Comparison of ENCODE assay signal across 8 cellular contexts in the genomic region with DNA sequence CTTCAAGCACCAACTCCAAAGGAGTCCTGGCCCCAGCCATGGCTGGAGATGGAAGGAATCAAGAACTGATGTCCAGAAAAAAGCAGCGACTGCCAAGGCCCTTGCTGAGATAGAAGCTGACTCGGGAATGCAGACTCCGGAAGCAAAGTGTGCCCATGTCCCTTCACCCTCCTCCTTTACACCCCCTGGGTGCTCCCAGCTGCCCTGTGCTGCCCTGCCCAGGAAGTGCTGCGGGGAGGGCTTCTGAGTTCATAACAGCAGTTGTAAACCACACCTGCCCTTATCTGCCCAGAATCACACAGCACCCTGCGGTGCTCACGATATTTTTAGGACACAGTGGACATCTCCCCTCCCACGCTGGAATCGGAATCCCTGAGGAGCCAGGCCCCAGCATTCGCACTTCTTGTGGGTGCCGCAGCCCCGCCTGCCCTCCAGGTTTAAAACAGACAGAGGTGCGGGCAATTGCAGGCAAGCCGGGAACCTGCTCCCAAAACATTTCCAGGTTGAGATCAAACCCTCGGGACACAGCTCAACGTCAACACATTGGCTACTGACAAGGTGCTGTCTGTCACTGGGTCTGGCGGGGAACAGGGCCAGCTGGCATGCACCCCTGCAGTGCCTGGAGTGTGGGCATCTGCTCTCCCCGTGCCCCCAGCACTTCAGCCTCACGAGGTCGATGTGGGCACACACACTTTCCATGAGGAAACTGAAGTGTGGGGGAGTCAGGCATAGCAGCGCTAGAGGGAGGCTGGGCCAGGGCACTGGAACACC. TPM values are rescaled to one million over a fixed set of nuclear protein-coding genes. Genes with fewer than 3 reads are reported as not detected.
DNase-seq lines count a peak whose midpoint lies in the region; ATAC-seq, FAIRE-seq and TF ChIP-seq lines count a peak whose summit lies in the region.

No MANE protein-coding gene starts in this region.

- H3K4me3 ChIP-seq in CD8-positive, alpha-beta memory T cell (ENCODE audit: low read length) = no peak overlapping the region
- H3K4me3 ChIP-seq in NB4 (ENCODE audit: low read depth, low read length) = peak overlapping the region; percentile 11
- no peak overlapping the region for H3K4me3 ChIP-seq in GM12878
- H3K4me3 ChIP-seq in WERI-Rb-1 (ENCODE audit: low read depth, low read length) = no peak overlapping the region

- no peak overlapping the region for H2AFZ ChIP-seq in GM12878 (ENCODE audit: control insufficient read depth, low read depth, low read length)

- H3K9ac ChIP-seq in GM12878 (ENCODE audit: control insufficient read depth, insufficient read depth, low read length) = no peak overlapping the region

- no peak for TF ChIP-seq POLR2A in NB4 (IDR thresholded peaks at IDR 0.05; ENCODE audit: extremely low read depth, insufficient read length)
- no peak for TF ChIP-seq POLR2A in GM12878 (IDR thresholded peaks at IDR 0.05; ENCODE audit: low read depth, low read length)

- H3K4me1 Mint-ChIP-seq in CD8-positive, alpha-beta memory T cell = peaks cover 21 to 32% (median 24%) of the 10 kb centered on the region in 3 donors

- peak in 1 of 5 donors; percentile 20 for DNase-seq in CD8-positive, alpha-beta memory T cell
- DNase-seq in NB4 (ENCODE audit: low read depth) = peak; percentile 87
- no peak for DNase-seq in GM12878 (ENCODE audit: low read depth, low spot score)
- DNase-seq in myocyte (ENCODE audit: low read depth) = peak; percentile 77
- no peak for DNase-seq in NCI-H2227 (lab: John Stamatoyannopoulos, UW; ENCODE audit: unreplicated experiment)
- DNase-seq in AG20443 (ENCODE audit: low spot score) = no peak
- DNase-seq in WERI-Rb-1 = no peak

- ATAC-seq in GM12878 (no peak), HG03520 (IDR thresholded peaks at IDR 0.05; ENCODE audit: unreplicated experiment) (no peak)

- H3K36me3 ChIP-seq in CD8-positive, alpha-beta memory T cell (ENCODE audit: insufficient read depth, low read length) = no peaks in the 10 kb centered on the region
- H3K36me3 ChIP-seq in GM12878 (ENCODE audit: control insufficient read depth in 2 of 2, insufficient read depth in 2 of 2, low read length in 1 of 2) (peaks cover 2 to 5% of the 10 kb centered on the region in 2 experiments; a peak in 2 of 4 replicates), WERI-Rb-1 (no peaks in the 10 kb centered on the region)

- no peak overlapping the region for H3K4me2 ChIP-seq in GM12878 (ENCODE audit: control insufficient read depth, insufficient read depth)

- no TSS peak for BruUV-seq in GM12878 (replicated peaks; lab: Mats Ljungman, UMichigan)

- intact Hi-C loops in GM12878 (cut with micrococcal nuclease; ENCODE audit: unreplicated experiment) = loop anchor here (1.0 to 5.0 kb wide), 2 partner anchors 52 to 68 kb away; no protein-coding TSS in a partner anchor

- TF ChIP-seq CTCF in NB4 (IDR thresholded peaks at IDR 0.05; ENCODE audit: low read depth, low read length) = no peak
- TF ChIP-seq CTCF in GM12878 (IDR thresholded peaks at IDR 0.05 in 2 of 3, conservative IDR thresholded peaks at IDR 0.05 in 1 of 3; ENCODE audit: control insufficient read depth in 2 of 3, extremely low read depth in 1 of 3, insufficient read depth in 1 of 3, low read depth in 3 of 3, low read length in 3 of 3) = no peak
- no peak for TF ChIP-seq CTCF in WERI-Rb-1 (IDR thresholded peaks at IDR 0.05; ENCODE audit: low read depth, low read length)

- H3K27ac ChIP-seq in CD8-positive, alpha-beta memory T cell (ENCODE audit: low read depth, low read length) = no peak overlapping the region
- H3K27ac ChIP-seq in GM12878 (ENCODE audit: control insufficient read depth, insufficient read depth) = no peak overlapping the region
- H3K27ac ChIP-seq in WERI-Rb-1 = no peak overlapping the region

- H3K9me3 ChIP-seq in CD8-positive, alpha-beta memory T cell (ENCODE audit: low read length) = no peaks in the 10 kb centered on the region
- H3K9me3 ChIP-seq in GM12878 (replicated peaks; ENCODE audit: control insufficient read depth, insufficient read depth, low read length) (no peaks in the 10 kb centered on the region), WERI-Rb-1 (ENCODE audit: severe bottlenecking) (no peaks in the 10 kb centered on the region)

- FAIRE-seq in GM12878 (lab: Jason Lieb, UNC) = no peak

- peak overlapping the region in 6 of 7 donors; percentile 36 to 82 (median 62) for H3K4me3 Mint-ChIP-seq in CD8-positive, alpha-beta memory T cell

- H3K79me2 ChIP-seq in GM12878 (ENCODE audit: control insufficient read depth, insufficient read depth, low read length) = no peaks in the 10 kb centered on the region

- H3K27me3 ChIP-seq in CD8-positive, alpha-beta memory T cell (ENCODE audit: insufficient read depth, low read length, poor library complexity, severe bottlenecking) = no peaks in the 10 kb centered on the region
- no peaks in the 10 kb centered on the region for H3K27me3 ChIP-seq in GM12878 (replicated peaks in 1 of 2; ENCODE audit: control insufficient read depth in 2 of 2, insufficient read depth in 2 of 2, low read length in 1 of 2)
- no peaks in the 10 kb centered on the region for H3K27me3 ChIP-seq in WERI-Rb-1 (ENCODE audit: insufficient read depth, low read depth, severe bottlenecking)

- no peak for TF ChIP-seq EP300 in GM12878 (IDR thresholded peaks at IDR 0.05; ENCODE audit: borderline replicate concordance in 1 of 2, control insufficient read depth in 1 of 2, low read depth in 2 of 2, low read length in 2 of 2)

- no peak for TF ChIP-seq RAD21 in GM12878 (IDR thresholded peaks at IDR 0.05; ENCODE audit: insufficient read depth, low read depth, low read length)

- peak overlapping the region in 4 of 8 donors; percentile 44 to 72 (median 56) for H3K27ac Mint-ChIP-seq in CD8-positive, alpha-beta memory T cell

- peaks cover 0 to 2% (median 0%) of the 10 kb centered on the region in 3 donors for H3K36me3 Mint-ChIP-seq in CD8-positive, alpha-beta memory T cell

- no peaks in the 10 kb centered on the region for H4K20me1 ChIP-seq in GM12878 (ENCODE audit: control insufficient read depth, insufficient read depth)

- H3K4me1 ChIP-seq in CD8-positive, alpha-beta memory T cell (ENCODE audit: insufficient read depth, low read length) = peaks cover 19% of the 10 kb centered on the region
- H3K4me1 ChIP-seq in GM12878 (ENCODE audit: control insufficient read depth, insufficient read depth, low read length) = peaks cover 18% of the 10 kb centered on the region

- in situ Hi-C loops in GM12878 (cut with MboI) = no loop called here

- H3K27me3 Mint-ChIP-seq in CD8-positive, alpha-beta memory T cell = peaks cover 0 to 3% of the 10 kb centered on the region in 2 donors

- SMC1A ChIA-PET in GM12878 (lab: Charles Lee; ENCODE audit: uncharacterized antibody, unreplicated experiment) = interaction anchor here (1.4 to 5.9 kb wide), 5 partner anchors 11 to 70 kb away, joined by 4 to 38 read pairs (median 10); a partner anchor contains a TSS

- POLR2A ChIA-PET in CD8-positive, alpha-beta memory T cell (lab: Charles Lee) = no interaction called here
- POLR2A ChIA-PET in GM12878 (lab: Charles Lee) = no interaction called here

- no peaks in the 10 kb centered on the region for H3K9me3 Mint-ChIP-seq in CD8-positive, alpha-beta memory T cell

- 58% methylated on average over 20 of the region's 20 CpGs for WGBS in GM12878 (ENCODE audit: insufficient coverage, insufficient replicate concordance, low lambda C conversion rate, missing lambda C conversion rate)

- RAD21 ChIA-PET in GM12878 (lab: Charles Lee; ENCODE audit: unreplicated experiment) = interaction anchor here (1.6 to 3.2 kb wide), 3 partner anchors 9 to 69 kb away, joined by 4 to 28 read pairs (median 10); no protein-coding TSS in a partner anchor

- CTCF ChIA-PET in CD8-positive, alpha-beta memory T cell (lab: Charles Lee) = no interaction called here
- CTCF ChIA-PET in GM12878 (lab: Yijun Ruan, JAX) = interaction anchor here (1.2 to 3.7 kb wide), 9 partner anchors 8 to 81 kb away, joined by 3 to 55 read pairs (median 7); no protein-coding TSS in a partner anchor

TF ChIP-seq in GM12878, 131 proteins besides CTCF, POLR2A, EP300 and RAD21:
- TF ChIP-seq CREM (IDR thresholded peaks at IDR 0.05; ENCODE audit: low read depth) = no peak
- no peak for TF ChIP-seq BHLHE40 (IDR thresholded peaks at IDR 0.05; ENCODE audit: borderline replicate concordance in 1 of 2, low read depth in 2 of 2, low read length in 1 of 2)
- TF ChIP-seq ASH2L (IDR thresholded peaks at IDR 0.05; ENCODE audit: borderline replicate concordance, low read depth) = no peak
- TF ChIP-seq FOXM1 (IDR thresholded peaks at IDR 0.05; ENCODE audit: low read depth, low read length) = no peak
- no peak for TF ChIP-seq MXI1 (IDR thresholded peaks at IDR 0.05; ENCODE audit: low read depth, low read length)
- no peak for TF ChIP-seq ZNF24 (IDR thresholded peaks at IDR 0.05)
- peak; percentile 31; the same call in 1 of the 2 replicates for TF ChIP-seq RUNX3 (IDR thresholded peaks at IDR 0.05; ENCODE audit: low read length)
TF ChIP-seq in GM12878: peak in this region for 1.

RNA-seq across cellular contexts. Expression of a gene that starts 36.9 kb away (rescaled TPM):
- 1 to 10 TPM in 1 of 2 experiments, under 1 TPM in 1; 0.84 to 1.2 TPM for total RNA-seq in CD8-positive, alpha-beta memory T cell
- polyA plus RNA-seq in CD8-positive, alpha-beta memory T cell = 2.7 TPM
- total RNA-seq in GM12878 (2013; cell fraction: nucleolus; rRNA removed) = 24.9 and 25.2 TPM in 2 replicates
- total RNA-seq in GM12878 (2014; rRNA removed) (14.6 and 18.2 TPM in 2 replicates), GM12878 (2014; rRNA removed; fragmentation: Illumina TruSeq; extraction: Trizol) (7.8 and 8.7 TPM in 2 replicates), GM12878 (2021) (13.1 and 13.6 TPM in 2 replicates), myocyte (0.29 and 0.47 TPM in 2 replicates)
- polyA plus RNA-seq in GM12878 (2011; ENCODE audit: low read depth) = 12.5 TPM
- polyA plus RNA-seq in GM12878 (2011; rRNA removed) (24.8 and 33.1 TPM in 2 replicates), GM12878 (2014; fragmentation: Illumina TruSeq; extraction: Trizol) (5.0 and 7.2 TPM in 2 replicates), GM12878 (2014; fragmentation: Nextera tagmentation; extraction: Ambion mirVana) (1 to 10 TPM in 1 of 2 experiments, under 1 TPM in 1; 0.48 to 2.1 TPM), GM12878 (2014; rRNA removed) (14.7 and 14.8 TPM in 2 replicates), GM12878 (2016; fragmentation: Nextera tagmentation; extraction: Ambion mirVana) (10 to 100 TPM in 1 of 2 experiments, 1 to 10 TPM in 1; 8.4 to 10.6 TPM)
- polyA plus RNA-seq in GM12878 (2011; cell fraction: cytosol; rRNA removed) = 39.6 and 42.9 TPM in 2 replicates
- 20.8 and 21.8 TPM in 2 replicates for polyA plus RNA-seq in GM12878 (2011; cell fraction: nucleus; rRNA removed)
- 19.4 and 23.2 TPM in 2 replicates for polyA plus RNA-seq in GM12878 (2012)
- polyA minus RNA-seq in GM12878 (2011; rRNA and poly(A)+ RNA removed) = 17.3 and 23.7 TPM in 2 replicates
- 8.3 and 8.4 TPM in 2 replicates for polyA minus RNA-seq in GM12878 (2011; cell fraction: cytosol; rRNA and poly(A)+ RNA removed)
- 5.3 and 8.8 TPM in 2 replicates for polyA minus RNA-seq in GM12878 (2011; cell fraction: nucleus; rRNA and poly(A)+ RNA removed)
- 0.69 TPM for polyA plus RNA-seq in myocyte (2012)

Comparison
In these comparisons a context has a peak if more than half of its experiments do, and no peak if none do; other contexts are left out.
1. DNase-seq: peak in NB4 (single experiment) and myocyte (single experiment); none in GM12878 (single experiment), NCI-H2227 (single experiment), AG20443 (single experiment) and WERI-Rb-1 (single experiment).